15 cellular contexts compared by ENCODE assay signal in genomic region chr20:59016795-59017492, GRCh38. TPM values are rescaled to one million over a fixed set of nuclear protein-coding genes. Genes with fewer than 3 reads are reported as not detected.
A peak's percentile ranks its signal among the peaks of the same experiment; 100 is the strongest.
DNase-seq lines count a peak whose midpoint lies in the region; ATAC-seq and TF ChIP-seq lines count a peak whose summit lies in the region.
"Had no signal": no experiment of that assay in that cellular context is flagged by ENCODE, and none has a peak within 500 bp of the region (broad histone marks: within the 10 kb centered on the region; RNA-seq: fewer than 3 reads in every experiment).

No MANE protein-coding gene starts in this region.

- H3K4me1 ChIP-seq in right atrium auricular region (peaks cover 0 to 44% of the 10 kb centered on the region in 2 donors), testis (peaks cover 21% of the 10 kb centered on the region)
- H3K4me1 ChIP-seq: transverse colon had no signal

- no peaks in the 10 kb centered on the region for H3K9me3 ChIP-seq in right atrium auricular region
- H3K9me3 ChIP-seq in testis, result no peaks in the 10 kb centered on the region
- H3K9me3 ChIP-seq: ovary, transverse colon had no signal

- H3K4me3 Mint-ChIP-seq in activated CD4-positive, alpha-beta T cell treated with anti-CD3 and anti-CD28 coated beads, Interleukin-2, amount 10 ng/mL, durations not matched to agents 7 days and 5 days, result no peak overlapping the region

- no peaks in the 10 kb centered on the region for H3K9me3 Mint-ChIP-seq in activated CD4-positive, alpha-beta T cell treated with anti-CD3 and anti-CD28 coated beads, Interleukin-2, amount 10 ng/mL, durations not matched to agents 7 days and 5 days

- H3K4me1 Mint-ChIP-seq in activated CD4-positive, alpha-beta T cell treated with anti-CD3 and anti-CD28 coated beads, Interleukin-2, amount 10 ng/mL, durations not matched to agents 7 days and 5 days, result peaks cover 49% of the 10 kb centered on the region

- H3K4me3 ChIP-seq in right atrium auricular region, result no peak overlapping the region
- H3K4me3 ChIP-seq in testis, result no peak overlapping the region
- H3K4me3 ChIP-seq: cardiac muscle cell, ovary, transverse colon had no signal

- no peaks in the 10 kb centered on the region for H3K36me3 Mint-ChIP-seq in activated CD4-positive, alpha-beta T cell treated with anti-CD3 and anti-CD28 coated beads, Interleukin-2, amount 10 ng/mL, durations not matched to agents 7 days and 5 days (ENCODE audit: low read depth)

- TF ChIP-seq POLR2A in testis (IDR thresholded peaks at IDR 0.05), result no peak

- peak; percentile 44 for ATAC-seq in Right ventricle myocardium inferior
- no peak for ATAC-seq in HG03196 (IDR thresholded peaks at IDR 0.05; ENCODE audit: unreplicated experiment)

- TF ChIP-seq CTCF in right atrium auricular region (IDR thresholded peaks at IDR 0.05) (no peak), testis (IDR thresholded peaks at IDR 0.05) (no peak), GM10248 (IDR thresholded peaks at IDR 0.05; ENCODE audit: control extremely low read depth, extremely low read depth, low read depth, missing control alignments) (no peak)

- intact Hi-C loops in Right ventricle myocardium inferior (cut with DNase I), result no loop called here
- intact Hi-C loops in testis (cut with DNase I; ENCODE audit: low total_unique reads), result no loop called here

- CTCF ChIA-PET in activated CD4-positive, alpha-beta T cell treated with anti-CD3 and anti-CD28 coated beads, Interleukin-2, amount 10 ng/mL, durations not matched to agents 7 days and 5 days (lab: Charles Lee), result interaction anchor here (0.8 to 1.0 kb wide), 2 partner anchors 11 to 20 kb away, joined by 3 read pairs; no protein-coding TSS in a partner anchor
- CTCF ChIA-PET in GM10248 (lab: Yijun Ruan, JAX), result interaction anchor here (1.3 to 3.5 kb wide), 4 partner anchors 8 to 17 kb away, joined by 4 to 10 read pairs (median 7); partner anchors contain the start of gene ATP5F1E

- peak overlapping the region; percentile 54 for H3K27ac Mint-ChIP-seq in activated CD4-positive, alpha-beta T cell treated with anti-CD3 and anti-CD28 coated beads, Interleukin-2, amount 10 ng/mL, durations not matched to agents 7 days and 5 days

- 21 to 26% methylated on average over 4 of the region's 4 CpGs for WGBS in testis, 2 donors

- no peak for DNase-seq in Right ventricle myocardium inferior (ENCODE audit: missing footprints)
- DNase-seq in right atrium auricular region (ENCODE audit: low spot score), result no peak
- peak; percentile 30 for DNase-seq in activated CD4-positive, alpha-beta T cell treated with anti-CD3 and anti-CD28 coated beads, Interleukin-2, amount 10 ng/mL, durations not matched to agents 7 days and 5 days
- DNase-seq in dermis blood vessel endothelial cell, result peak; percentile 55
- peak; percentile 65 for DNase-seq in testis
- no peak for DNase-seq in GM19240 (ENCODE audit: insufficient read length, low spot score)
- DNase-seq in GM10248 (ENCODE audit: extremely low spot score), result no peak
- DNase-seq: NCI-H1436 treated with DMSO at 0.1 percent for 48 hours; OCI-M1; ovary; stimulated activated CD4-positive, alpha-beta T cell treated with anti-CD3 and anti-CD28 coated beads, Interleukin-2, amount 100 ng/mL, for 48 hours; transverse colon had no signal

- no peaks in the 10 kb centered on the region for H3K27me3 Mint-ChIP-seq in activated CD4-positive, alpha-beta T cell treated with anti-CD3 and anti-CD28 coated beads, Interleukin-2, amount 10 ng/mL, durations not matched to agents 7 days and 5 days

- H3K27me3 ChIP-seq in right atrium auricular region (no peaks in the 10 kb centered on the region), testis (no peaks in the 10 kb centered on the region)
- H3K27me3 ChIP-seq: cardiac muscle cell, ovary, transverse colon had no signal

- H3K27ac ChIP-seq in right atrium auricular region (peak overlapping the region in 1 of 2 donors; percentile 30), testis (peak overlapping the region; percentile 62 to 69)
- H3K27ac ChIP-seq: cardiac muscle cell, transverse colon had no signal

- H3K36me3 ChIP-seq in right atrium auricular region (no peaks in the 10 kb centered on the region), testis (ENCODE audit: low read depth, missing control alignments) (no peaks in the 10 kb centered on the region)
- H3K36me3 ChIP-seq: cardiac muscle cell, ovary, transverse colon had no signal

- POLR2A ChIA-PET in activated CD4-positive, alpha-beta T cell treated with anti-CD3 and anti-CD28 coated beads, Interleukin-2, amount 10 ng/mL, durations not matched to agents 7 days and 5 days (lab: Charles Lee), result no interaction called here
- POLR2A ChIA-PET in GM10248 (lab: Yijun Ruan, JAX), result interaction anchor here (1.0 to 1.9 kb wide), 3 partner anchors 9 to 128 kb away, joined by 3 to 8 read pairs (median 4); partner anchors contain the start of gene ATP5F1E

RNA-seq across cellular contexts. Expression of gene TUBB1, which starts 2.3 kb away (rescaled TPM):
- total RNA-seq in Right ventricle myocardium inferior (0.27 TPM), right atrium auricular region (under 1 TPM; 0.19 to 0.35 TPM), dermis blood vessel endothelial cell (not detected in 2 replicates), testis (under 1 TPM; 0.25 to 0.55 TPM)
- not detected for total RNA-seq in activated CD4-positive, alpha-beta T cell treated with anti-CD3 and anti-CD28 coated beads, Interleukin-2, amount 10 ng/mL, durations not matched to agents 7 days and 5 days
- 1.3 TPM for polyA plus RNA-seq in testis (ENCODE audit: insufficient read depth, low read depth, low replicate concordance)
- total RNA-seq: fibroblast of villous mesenchyme, transverse colon had no signal
- polyA plus RNA-seq: cardiac muscle cell had no signal

RNA-seq across cellular contexts. Expression of gene CTSZ, which starts 9.9 kb away (rescaled TPM):
- 138 TPM for total RNA-seq in Right ventricle myocardium inferior
- total RNA-seq in right atrium auricular region, result 100 to 1,000 TPM; 117 to 152 TPM
- total RNA-seq in activated CD4-positive, alpha-beta T cell treated with anti-CD3 and anti-CD28 coated beads, Interleukin-2, amount 10 ng/mL, durations not matched to agents 7 days and 5 days, result 10 to 100 TPM; 48.2 to 53.3 TPM
- total RNA-seq in dermis blood vessel endothelial cell, result 250 and 566 TPM in 2 replicates
- 10 to 100 TPM; 49.4 to 77.4 TPM for total RNA-seq in testis
- polyA plus RNA-seq in testis (ENCODE audit: insufficient read depth, low read depth, low replicate concordance), result 120 TPM

RNA-seq across cellular contexts. Expression of gene ATP5F1E, which starts 15.2 kb away (rescaled TPM):
- total RNA-seq in Right ventricle myocardium inferior (132 TPM), right atrium auricular region (10 to 100 TPM; 41.3 to 42.0 TPM), dermis blood vessel endothelial cell (41.8 and 42.7 TPM in 2 replicates), testis (10 to 100 TPM; 24.6 to 25.5 TPM)
- 100 to 1,000 TPM in 1 of 2 experiments, 10 to 100 TPM in 1; 98.1 to 101 TPM for total RNA-seq in activated CD4-positive, alpha-beta T cell treated with anti-CD3 and anti-CD28 coated beads, Interleukin-2, amount 10 ng/mL, durations not matched to agents 7 days and 5 days
- polyA plus RNA-seq in testis (ENCODE audit: insufficient read depth, low read depth, low replicate concordance), result 76.0 TPM

RNA-seq across cellular contexts. Expression of gene PRELID3B, which starts 25.6 kb away (rescaled TPM):
- total RNA-seq in Right ventricle myocardium inferior, result 45.7 TPM
- 10 to 100 TPM; 34.6 to 35.2 TPM for total RNA-seq in right atrium auricular region
- 10 to 100 TPM; 66.4 to 82.5 TPM for total RNA-seq in activated CD4-positive, alpha-beta T cell treated with anti-CD3 and anti-CD28 coated beads, Interleukin-2, amount 10 ng/mL, durations not matched to agents 7 days and 5 days
- total RNA-seq in dermis blood vessel endothelial cell, result 75.9 and 93.8 TPM in 2 replicates
- 10 to 100 TPM; 29.1 to 35.3 TPM for total RNA-seq in testis
- 54.3 TPM for polyA plus RNA-seq in testis (ENCODE audit: insufficient read depth, low read depth, low replicate concordance)

RNA-seq across cellular contexts. Expression of gene NELFCD, which starts 35.9 kb away (rescaled TPM):
- total RNA-seq in Right ventricle myocardium inferior, result 30.6 TPM
- total RNA-seq in right atrium auricular region, result 10 to 100 TPM; 24.5 to 27.5 TPM
- 10 to 100 TPM; 90.1 to 98.2 TPM for total RNA-seq in activated CD4-positive, alpha-beta T cell treated with anti-CD3 and anti-CD28 coated beads, Interleukin-2, amount 10 ng/mL, durations not matched to agents 7 days and 5 days
- 53.4 and 66.6 TPM in 2 replicates for total RNA-seq in dermis blood vessel endothelial cell
- total RNA-seq in testis, result 100 to 1,000 TPM; 103 to 123 TPM
- 105 TPM for polyA plus RNA-seq in testis (ENCODE audit: insufficient read depth, low read depth, low replicate concordance)

Comparison
In these comparisons a context has a peak if more than half of its experiments do, and no peak if none do; other contexts are left out.
1. DNase-seq: peak in activated CD4-positive, alpha-beta T cell treated with anti-CD3 and anti-CD28 coated beads, Interleukin-2, amount 10 ng/mL, durations not matched to agents 7 days and 5 days (single experiment), dermis blood vessel endothelial cell (single experiment) and testis (single experiment); none in Right ventricle myocardium inferior (single experiment), right atrium auricular region (single experiment), GM19240 (single experiment) and GM10248 (single experiment).